ENCODE assay signal across 8 cellular contexts in genomic region chr3:113844622-113845222, GRCh38. TPM values are rescaled to one million over a fixed set of nuclear protein-coding genes. Genes with fewer than 3 reads are reported as not detected.
DNase-seq lines count a peak whose midpoint lies in the region; ATAC-seq, FAIRE-seq and TF ChIP-seq lines count a peak whose summit lies in the region.

No MANE protein-coding gene starts in this region.

- no peak overlapping the region for H4K5ac ChIP-seq in mesendoderm (ENCODE audit: low read length)

- no peak overlapping the region for H2BK120ac ChIP-seq in mesendoderm (ENCODE audit: low read depth, low read length)

- ATAC-seq in HG03442 (IDR thresholded peaks at IDR 0.05; ENCODE audit: unreplicated experiment): no peak

- H3K9ac ChIP-seq in mesendoderm (ENCODE audit: low read length): no peak overlapping the region

- no peak overlapping the region for H3K4me3 ChIP-seq in cardiac fibroblast (replicated peaks in 1 of 2; ENCODE audit: low read depth in 2 of 2, low read length in 2 of 2)
- no peak overlapping the region for H3K4me3 ChIP-seq in mesendoderm (ENCODE audit: low read length)

- H4K8ac ChIP-seq in mesendoderm (ENCODE audit: low read depth, low read length): no peak overlapping the region

- H3K56ac ChIP-seq in mesendoderm (ENCODE audit: low read length): no peak overlapping the region

- WGBS in mesendoderm (ENCODE audit: extremely low coverage, insufficient coverage, low lambda C conversion rate): no CpG with 5 or more reads among the region's 4 CpGs

- no peak overlapping the region for H2AK5ac ChIP-seq in mesendoderm (ENCODE audit: low read length)

- H3K36me3 ChIP-seq in mesendoderm (ENCODE audit: control insufficient read depth, insufficient read depth, low read length): no peaks in the 10 kb centered on the region

- H2BK15ac ChIP-seq in mesendoderm (replicated peaks; ENCODE audit: low read depth): no peak overlapping the region

- no peak overlapping the region for H3K18ac ChIP-seq in mesendoderm (ENCODE audit: low read length)

- no peaks in the 10 kb centered on the region for H3K79me1 ChIP-seq in mesendoderm (ENCODE audit: low read length)

- H3K4me1 ChIP-seq in mesendoderm (ENCODE audit: control insufficient read depth, low read depth, low read length): no peaks in the 10 kb centered on the region

- no peak overlapping the region for H3K4ac ChIP-seq in mesendoderm (ENCODE audit: low read depth, low read length)

- peak; percentile 70 for FAIRE-seq in GM19239 (lab: Jason Lieb, UNC)

- H3K23ac ChIP-seq in mesendoderm (ENCODE audit: low read length): no peak overlapping the region

- H3K79me2 ChIP-seq in mesendoderm (ENCODE audit: control insufficient read depth, insufficient read depth, low read length): no peaks in the 10 kb centered on the region

- TF ChIP-seq CTCF in C4-2B (conservative IDR thresholded peaks at IDR 0.05): peak; percentile 79
- peak; percentile 51 for TF ChIP-seq CTCF in cardiac fibroblast (IDR thresholded peaks at IDR 0.05; ENCODE audit: low read depth, low read length)

- no peak overlapping the region for H3K27ac ChIP-seq in C4-2B
- H3K27ac ChIP-seq in mesendoderm (ENCODE audit: low read depth, low read length): no peak overlapping the region

- DNase-seq in GM19239 (ENCODE audit: insufficient read length, low spot score): no peak
- peak; percentile 43 for DNase-seq in NCI-H2227 (lab: John Stamatoyannopoulos, UW; ENCODE audit: unreplicated experiment)
- peak; percentile 63 for DNase-seq in cardiac fibroblast (ENCODE audit: low read depth in 2 of 2)
- DNase-seq in mesendoderm: peak; percentile 24
- no peak for DNase-seq in occipital lobe (lab: John Stamatoyannopoulos, UW)
- DNase-seq in activated CD4-positive, alpha-beta T cell treated with anti-CD3 and anti-CD28 coated beads for 48 hours: no peak

- H3K27me3 ChIP-seq in mesendoderm (ENCODE audit: insufficient read depth, low read length, poor library complexity): no peaks in the 10 kb centered on the region

- no peak overlapping the region for H2BK5ac ChIP-seq in mesendoderm (ENCODE audit: low read length)

- no peak overlapping the region for H3K4me2 ChIP-seq in mesendoderm (ENCODE audit: low read length)

RNA-seq across cellular contexts. Expression of gene GRAMD1C, which starts 6.1 kb away (rescaled TPM):
- polyA plus RNA-seq in mesendoderm (2013, experiment 1 of 2): 0.80 TPM
- polyA plus RNA-seq in mesendoderm (2013, experiment 2 of 2): 0.53 TPM
- 5.0 TPM for total RNA-seq in occipital lobe

Comparison
In these comparisons a context has a peak if more than half of its experiments do, and no peak if none do; other contexts are left out.
1. DNase-seq: peak in NCI-H2227 (single experiment), cardiac fibroblast (2 of 2) and mesendoderm (single experiment); none in GM19239 (single experiment), occipital lobe (single experiment) and activated CD4-positive, alpha-beta T cell treated with anti-CD3 and anti-CD28 coated beads for 48 hours (single experiment).